Comparison of ENCODE assay signal across 29 cellular contexts in the genomic region with DNA sequence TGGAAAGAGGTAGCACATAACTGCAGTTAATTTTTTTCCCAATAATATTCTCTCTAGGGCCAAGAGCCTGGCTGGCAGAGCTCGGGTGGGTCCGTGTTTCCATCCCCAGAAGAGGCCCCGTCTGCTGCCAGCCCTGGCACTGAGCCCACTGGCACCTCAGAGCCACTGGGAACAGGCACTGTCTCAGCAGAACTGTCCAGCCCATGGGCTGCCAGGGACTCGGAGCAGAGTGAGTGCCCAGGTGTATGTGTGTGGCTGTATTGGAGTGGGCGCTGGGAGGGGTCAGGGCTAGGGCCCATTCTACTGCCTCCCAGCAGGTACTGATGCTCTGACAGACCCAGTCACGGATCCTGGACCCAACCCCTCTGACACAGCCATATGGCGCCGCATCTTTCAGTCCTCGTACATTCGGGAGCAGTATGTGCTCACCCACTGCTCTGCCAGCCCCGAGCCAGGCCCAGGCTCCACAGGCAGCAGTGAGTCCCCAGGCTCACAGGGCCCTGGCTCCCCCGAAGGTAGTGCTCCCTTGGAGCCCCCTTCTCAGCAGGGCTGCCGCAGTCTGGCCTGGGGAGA. TPM values are rescaled to one million over a fixed set of nuclear protein-coding genes. Genes with fewer than 3 reads are reported as not detected.
"Had no signal": no experiment of that assay in that cellular context is flagged by ENCODE, and none has a peak within 500 bp of the region (broad histone marks: within the 10 kb centered on the region; RNA-seq: fewer than 3 reads in every experiment).

No MANE protein-coding gene starts in this region.

- H3K9me3 ChIP-seq: breast epithelium, esophagus squamous epithelium, gastrocnemius medialis, heart left ventricle, stomach, suprapubic skin, tibial nerve, uterus had no signal

- H3K36me3 ChIP-seq: breast epithelium, uterus had no signal

- H3K4me3 Mint-ChIP-seq: activated naive CD8-positive, alpha-beta T cell treated with anti-CD3 and anti-CD28 coated beads, Interleukin-2, amount 10 ng/mL, durations not matched to agents 7 days and 5 days; activated T-cell treated with anti-CD3 and anti-CD28 coated beads, Interleukin-2, amount 50 U/mL, for 24 hours; endodermal cell; naive B cell; stimulated activated effector memory CD8-positive, alpha-beta T cell treated with anti-CD3 and anti-CD28 coated beads, Interleukin-12 subunit alpha, Interleukin-12 subunit beta, amount 100 ng/mL, for 72 hours; WTC11 had no signal

- H3K27me3 Mint-ChIP-seq: activated naive CD8-positive, alpha-beta T cell treated with anti-CD3 and anti-CD28 coated beads, Interleukin-2, amount 10 ng/mL, durations not matched to agents 7 days and 5 days had no signal

- H3K4me1 ChIP-seq: breast epithelium, gastrocnemius medialis, uterus had no signal

- DNase-seq: activated CD8-positive, alpha-beta memory T cell treated with anti-CD3 and anti-CD28 coated beads for 24 hours; activated CD8-positive, alpha-beta memory T cell treated with anti-CD3 and anti-CD28 coated beads, Interleukin-2, amount 50 U/mL, for 4 hours; activated naive CD4-positive, alpha-beta T cell treated with Interleukin-2 at 50 U/mL for 16 hours; activated naive CD8-positive, alpha-beta T cell treated with anti-CD3 and anti-CD28 coated beads, Interleukin-2, amount 10 ng/mL, durations not matched to agents 7 days and 5 days; activated T-cell treated with anti-CD3 and anti-CD28 coated beads, Interleukin-2, amount 50 U/mL, for 24 hours; amniotic stem cell; cortex of kidney; endodermal cell; esophagus squamous epithelium; gastrocnemius medialis; heart left ventricle; naive B cell; occipital lobe; small intestine; stimulated activated CD4-positive, alpha-beta T cell treated with anti-CD3 and anti-CD28 coated beads, Interleukin-2, amount 100 ng/mL, for 24 hours; stomach; T-helper 9 cell; uterus had no signal

- H3K27ac ChIP-seq: breast epithelium, esophagus squamous epithelium, gastrocnemius medialis, heart left ventricle, stomach, suprapubic skin, tibial nerve, uterus had no signal

- H3K9me3 Mint-ChIP-seq: activated naive CD8-positive, alpha-beta T cell treated with anti-CD3 and anti-CD28 coated beads, Interleukin-2, amount 10 ng/mL, durations not matched to agents 7 days and 5 days; activated T-cell treated with anti-CD3 and anti-CD28 coated beads, Interleukin-2, amount 50 U/mL, for 24 hours; activated T-helper 2 cell treated with anti-CD3 and anti-CD28 coated beads, Interferon-gamma antibody, Interleukin-2, Interleukin-4, amounts not matched to agents 10 μg/mL and 5 μg/mL and 100 μg/mL, durations not matched to agents 14 hours and 24 hours and 36 hours; endodermal cell; naive B cell; stimulated activated effector memory CD8-positive, alpha-beta T cell treated with anti-CD3 and anti-CD28 coated beads, Interleukin-12 subunit alpha, Interleukin-12 subunit beta, amount 100 ng/mL, for 72 hours; WTC11 had no signal

- H3K27me3 ChIP-seq: breast epithelium, gastrocnemius medialis, uterus had no signal

- H3K4me3 ChIP-seq: breast epithelium, esophagus squamous epithelium, gastrocnemius medialis, heart left ventricle, lung, stomach, suprapubic skin, tibial nerve, uterus had no signal

- H3K27ac Mint-ChIP-seq: activated naive CD8-positive, alpha-beta T cell treated with anti-CD3 and anti-CD28 coated beads, Interleukin-2, amount 10 ng/mL, durations not matched to agents 7 days and 5 days; activated T-cell treated with anti-CD3 and anti-CD28 coated beads, Interleukin-2, amount 50 U/mL, for 24 hours; activated T-helper 2 cell treated with anti-CD3 and anti-CD28 coated beads, Interferon-gamma antibody, Interleukin-2, Interleukin-4, amounts not matched to agents 10 μg/mL and 5 μg/mL and 100 μg/mL, durations not matched to agents 14 hours and 24 hours and 36 hours; endodermal cell; WTC11 had no signal

RNA-seq across cellular contexts. Expression of a gene that starts 8.9 kb away (rescaled TPM):
- total RNA-seq: gastrocnemius medialis, heart left ventricle, mesenteric fat pad, mucosa of gallbladder had no signal
- polyA plus RNA-seq: keratinocyte had no signal

RNA-seq across cellular contexts. Expression of a gene that starts 23.0 kb away (rescaled TPM):
- total RNA-seq: activated naive CD8-positive, alpha-beta T cell treated with anti-CD3 and anti-CD28 coated beads, Interleukin-2, amount 10 ng/mL, durations not matched to agents 7 days and 5 days; breast epithelium; esophagus squamous epithelium; gastrocnemius medialis; mesenteric fat pad; stomach; suprapubic skin; tibial nerve; uterus had no signal

RNA-seq across cellular contexts. Expression of a gene that starts 37.5 kb away (rescaled TPM):
- total RNA-seq: activated naive CD8-positive, alpha-beta T cell treated with anti-CD3 and anti-CD28 coated beads, Interleukin-2, amount 10 ng/mL, durations not matched to agents 7 days and 5 days; activated T-helper 2 cell treated with anti-CD3 and anti-CD28 coated beads, Interferon-gamma antibody, Interleukin-2, Interleukin-4, amounts not matched to agents 10 μg/mL and 5 μg/mL and 100 μg/mL, durations not matched to agents 14 hours and 24 hours and 36 hours; breast epithelium; endodermal cell; esophagus squamous epithelium; gastrocnemius medialis; mesenteric fat pad; sciatic nerve; suprapubic skin; tibial nerve; uterus had no signal
- polyA plus RNA-seq: heart left ventricle, keratinocyte, lung, stomach had no signal
